In the genomic region with DNA sequence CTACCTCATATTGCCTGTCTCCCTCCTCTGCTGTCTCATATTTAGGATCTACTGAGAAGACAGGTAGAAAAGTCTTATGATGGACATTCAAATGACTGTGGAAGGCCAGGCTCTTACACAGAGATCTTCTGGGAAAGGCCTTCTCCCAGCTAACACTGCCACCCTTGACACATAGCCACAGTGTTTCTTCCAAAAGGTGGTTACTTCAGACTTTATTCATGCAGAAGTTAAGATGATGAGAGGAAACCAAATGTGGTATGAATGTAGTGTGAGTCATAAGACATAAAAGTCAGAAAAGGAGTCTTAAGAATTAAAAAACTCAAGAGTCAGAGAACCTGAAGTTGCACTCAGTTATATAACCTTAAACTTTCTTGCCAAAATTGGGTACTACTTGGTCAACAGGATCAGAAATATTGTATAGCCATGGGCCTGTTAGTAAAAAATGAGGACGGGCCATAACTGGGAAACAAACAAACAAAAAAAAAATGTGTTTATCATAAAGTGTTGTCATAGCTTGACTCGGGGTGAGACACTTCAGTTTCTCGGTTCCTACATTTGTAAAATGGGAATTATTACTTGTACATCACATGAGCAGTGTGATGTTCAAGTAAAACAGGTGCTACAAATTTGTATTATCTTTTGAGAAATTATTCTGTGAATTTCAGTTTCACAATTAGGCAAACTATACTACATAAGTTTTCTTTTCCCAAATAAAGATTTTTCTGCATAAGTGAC, we compare ENCODE assay signal across 8 cellular contexts. TPM values are rescaled to one million over a fixed set of nuclear protein-coding genes. Genes with fewer than 3 reads are reported as not detected.
DNase-seq lines count a peak whose midpoint lies in the region; ATAC-seq, FAIRE-seq and TF ChIP-seq lines count a peak whose summit lies in the region.

No MANE protein-coding gene starts in this region.

- ATAC-seq in A549 = peak; percentile 5 to 14; a peak in 3 of 6 replicates
- peak; percentile 35 for ATAC-seq in GM18867 (IDR thresholded peaks at IDR 0.05; ENCODE audit: unreplicated experiment)
- peak; percentile 38 for ATAC-seq in HG03439 (IDR thresholded peaks at IDR 0.05; ENCODE audit: unreplicated experiment)
- peak; percentile 22 for ATAC-seq in activated B cell treated with CpG ODN at 0.5 μM for 24 hours (ENCODE audit: low read depth)
- ATAC-seq in aorta (ENCODE audit: low FRiP score) = no peak

- intact Hi-C loops in activated B cell treated with CpG ODN at 0.5 μM for 24 hours (cut with micrococcal nuclease) (loop anchor here (2.0 to 5.0 kb wide), 4 partner anchors 61 to 396 kb away; a partner anchor contains a TSS), aorta (cut with DNase I) (loop anchor here in 1 of 2 donors (5.0 kb wide), 1 partner anchor 126 kb away; a partner anchor contains a TSS)

- DNase-seq in A549 (ENCODE audit: low read depth in 1 of 2, low spot score in 1 of 2) = no peak
- DNase-seq in activated B cell treated with CpG ODN at 0.5 μM for 24 hours = no peak
- DNase-seq in fibroblast of gingiva (ENCODE audit: low read depth) = peak; percentile 48
- peak; percentile 14 to 19 for DNase-seq in stimulated activated CD4-positive, alpha-beta T cell treated with anti-CD3 and anti-CD28 coated beads, Interleukin-15, amount 100 ng/mL, for 48 hours (ENCODE audit: low read depth in 2 of 2)
- no peak for DNase-seq in aorta
- no peak for DNase-seq in mesenteric fat pad (ENCODE audit: low spot score)

- FAIRE-seq in A549 (lab: Jason Lieb, UNC) = no peak

- WGBS in A549 (ENCODE audit: missing lambda C conversion rate) = 54% methylated on average over 3 of the region's 3 CpGs
- 85 to 91% methylated on average over 3 of the region's 3 CpGs for whole genome bisulfite sequencing in aorta, 2 donors

- H3K27ac ChIP-seq in A549 (peak overlapping the region; percentile 4 to 98; a peak in 2 of 6 replicates), aorta (ENCODE audit: low read depth in 1 of 2, low read length in 2 of 2) (peak overlapping the region in 1 of 2 donors; percentile 36)

- H3K9me3 ChIP-seq in A549 (no peaks in the 10 kb centered on the region), aorta (ENCODE audit: control insufficient read depth, low read length) (no peaks in the 10 kb centered on the region)

- H3K4me3 Mint-ChIP-seq in activated B cell treated with CpG ODN at 0.5 μM for 24 hours = peak overlapping the region; percentile 81

- H3K4me1 ChIP-seq in A549 (peaks cover 21% of the 10 kb centered on the region), aorta (ENCODE audit: control insufficient read depth in 1 of 2, insufficient read depth in 2 of 2, low read length in 2 of 2) (no peaks in the 10 kb centered on the region)

- no peak for TF ChIP-seq EP300 in A549 (IDR thresholded peaks at IDR 0.05)

- no peaks in the 10 kb centered on the region for H3K27me3 ChIP-seq in aorta (ENCODE audit: control insufficient read depth in 1 of 2, insufficient read depth in 2 of 2, low read length in 1 of 2)

- CTCF ChIA-PET in A549 (lab: Yijun Ruan, JAX) = interaction anchor here (1.5 to 1.8 kb wide), 3 partner anchors 10 to 92 kb away, joined by 3 to 8 read pairs (median 5); no protein-coding TSS in a partner anchor
- CTCF ChIA-PET in activated B cell treated with CpG ODN at 0.5 μM for 24 hours (lab: Charles Lee) = interaction anchor here (0.9 to 1.6 kb wide), 2 partner anchors 92 to 126 kb away, joined by 3 to 5 read pairs; a partner anchor contains a TSS

- peaks cover 4% of the 10 kb centered on the region for H3K36me3 Mint-ChIP-seq in activated B cell treated with CpG ODN at 0.5 μM for 24 hours (ENCODE audit: low read depth)

- TF ChIP-seq CTCF in A549 (IDR thresholded peaks at IDR 0.05) (no peak), activated B cell treated with CpG ODN at 0.5 μM for 24 hours (IDR thresholded peaks at IDR 0.05) (no peak)

- peak overlapping the region; percentile 93; the same call in 1 of the 3 replicates for H3K4me2 ChIP-seq in A549

- H3K27ac Mint-ChIP-seq in activated B cell treated with CpG ODN at 0.5 μM for 24 hours = peak overlapping the region; percentile 96

- H3K36me3 ChIP-seq in aorta (ENCODE audit: control insufficient read depth in 1 of 2, insufficient read depth in 2 of 2, low read length in 1 of 2) = no peaks in the 10 kb centered on the region

- TF ChIP-seq POLR2A in A549 (IDR thresholded peaks at IDR 0.05; ENCODE audit: low read length) = no peak

- no peak for TF ChIP-seq RAD21 in A549 (conservative IDR thresholded peaks at IDR 0.05 in 1 of 2, IDR thresholded peaks at IDR 0.05 in 1 of 2)

- no peaks in the 10 kb centered on the region for H3K27me3 Mint-ChIP-seq in activated B cell treated with CpG ODN at 0.5 μM for 24 hours

- POLR2A ChIA-PET in A549 (lab: Yijun Ruan, JAX) = interaction anchor here (1.4 kb wide), 1 partner anchor 126 kb away, joined by 5 read pairs; a partner anchor contains a TSS
- POLR2A ChIA-PET in activated B cell treated with CpG ODN at 0.5 μM for 24 hours (lab: Charles Lee) = interaction anchor here (0.5 to 2.1 kb wide), 6 partner anchors 14 to 140 kb away, joined by 3 to 12 read pairs (median 5); a partner anchor contains a TSS

- peaks cover 69% of the 10 kb centered on the region for H3K4me1 Mint-ChIP-seq in activated B cell treated with CpG ODN at 0.5 μM for 24 hours

- H3K9me3 Mint-ChIP-seq in activated B cell treated with CpG ODN at 0.5 μM for 24 hours = no peaks in the 10 kb centered on the region

- H3K4me3 ChIP-seq in A549 (no peak overlapping the region), aorta (ENCODE audit: low read length in 2 of 2) (no peak overlapping the region)

TF ChIP-seq in A549, 52 proteins besides CTCF, POLR2A, EP300 and RAD21:
- TF ChIP-seq, protein P1, sequence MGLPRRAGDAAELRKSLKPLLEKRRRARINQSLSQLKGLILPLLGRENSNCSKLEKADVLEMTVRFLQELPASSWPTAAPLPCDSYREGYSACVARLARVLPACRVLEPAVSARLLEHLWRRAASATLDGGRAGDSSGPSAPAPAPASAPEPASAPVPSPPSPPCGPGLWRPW (IDR thresholded peaks at IDR 0.05) = no peak
- TF ChIP-seq, protein P2, sequence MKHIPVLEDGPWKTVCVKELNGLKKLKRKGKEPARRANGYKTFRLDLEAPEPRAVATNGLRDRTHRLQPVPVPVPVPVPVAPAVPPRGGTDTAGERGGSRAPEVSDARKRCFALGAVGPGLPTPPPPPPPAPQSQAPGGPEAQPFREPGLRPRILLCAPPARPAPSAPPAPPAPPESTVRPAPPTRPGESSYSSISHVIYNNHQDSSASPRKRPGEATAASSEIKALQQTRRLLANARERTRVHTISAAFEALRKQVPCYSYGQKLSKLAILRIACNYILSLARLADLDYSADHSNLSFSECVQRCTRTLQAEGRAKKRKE (CRISPR knock-in tag; IDR thresholded peaks at IDR 0.05; ENCODE audit: low read depth) = no peak
- TF ChIP-seq RFX5 (IDR thresholded peaks at IDR 0.05) = no peak
- TF ChIP-seq ESRRA (IDR thresholded peaks at IDR 0.05; ENCODE audit: borderline replicate concordance, low read length) = no peak
- TF ChIP-seq, protein P3, sequence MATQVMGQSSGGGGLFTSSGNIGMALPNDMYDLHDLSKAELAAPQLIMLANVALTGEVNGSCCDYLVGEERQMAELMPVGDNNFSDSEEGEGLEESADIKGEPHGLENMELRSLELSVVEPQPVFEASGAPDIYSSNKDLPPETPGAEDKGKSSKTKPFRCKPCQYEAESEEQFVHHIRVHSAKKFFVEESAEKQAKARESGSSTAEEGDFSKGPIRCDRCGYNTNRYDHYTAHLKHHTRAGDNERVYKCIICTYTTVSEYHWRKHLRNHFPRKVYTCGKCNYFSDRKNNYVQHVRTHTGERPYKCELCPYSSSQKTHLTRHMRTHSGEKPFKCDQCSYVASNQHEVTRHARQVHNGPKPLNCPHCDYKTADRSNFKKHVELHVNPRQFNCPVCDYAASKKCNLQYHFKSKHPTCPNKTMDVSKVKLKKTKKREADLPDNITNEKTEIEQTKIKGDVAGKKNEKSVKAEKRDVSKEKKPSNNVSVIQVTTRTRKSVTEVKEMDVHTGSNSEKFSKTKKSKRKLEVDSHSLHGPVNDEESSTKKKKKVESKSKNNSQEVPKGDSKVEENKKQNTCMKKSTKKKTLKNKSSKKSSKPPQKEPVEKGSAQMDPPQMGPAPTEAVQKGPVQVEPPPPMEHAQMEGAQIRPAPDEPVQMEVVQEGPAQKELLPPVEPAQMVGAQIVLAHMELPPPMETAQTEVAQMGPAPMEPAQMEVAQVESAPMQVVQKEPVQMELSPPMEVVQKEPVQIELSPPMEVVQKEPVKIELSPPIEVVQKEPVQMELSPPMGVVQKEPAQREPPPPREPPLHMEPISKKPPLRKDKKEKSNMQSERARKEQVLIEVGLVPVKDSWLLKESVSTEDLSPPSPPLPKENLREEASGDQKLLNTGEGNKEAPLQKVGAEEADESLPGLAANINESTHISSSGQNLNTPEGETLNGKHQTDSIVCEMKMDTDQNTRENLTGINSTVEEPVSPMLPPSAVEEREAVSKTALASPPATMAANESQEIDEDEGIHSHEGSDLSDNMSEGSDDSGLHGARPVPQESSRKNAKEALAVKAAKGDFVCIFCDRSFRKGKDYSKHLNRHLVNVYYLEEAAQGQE (IDR thresholded peaks at IDR 0.05) = no peak
- TF ChIP-seq ZSCAN20 (CRISPR knock-in tag; IDR thresholded peaks at IDR 0.05) = no peak

RNA-seq across cellular contexts. Expression of a gene that starts 1.2 kb away (rescaled TPM):
- polyA plus RNA-seq in A549 (2011; rRNA removed) (10.5 and 11.6 TPM in 2 replicates), A549 (2017; fragmentation: RNase III; extraction: RNeasy Plus Mini Kit Qiagen cat#74134 plus additional on column Dnase treatment) (2.8 to 3.5 TPM (median 2.9 TPM) in 3 replicates), aorta (1 to 10 TPM; 1.5 to 1.9 TPM)
- 1.1 and 1.4 TPM in 2 replicates for polyA plus RNA-seq in A549 (2012; cell fraction: cytosol; rRNA removed)
- 1.0 and 1.6 TPM in 2 replicates for polyA plus RNA-seq in A549 (2012; cell fraction: nucleus; rRNA removed)
- 18.3 and 19.5 TPM in 2 replicates for polyA minus RNA-seq in A549 (2011; rRNA and poly(A)+ RNA removed)
- total RNA-seq in activated B cell treated with CpG ODN at 0.5 μM for 24 hours (15.5 and 19.2 TPM in 2 replicates), aorta (10 to 100 TPM; 13.9 to 20.5 TPM), mesenteric fat pad (7.1 TPM)

Comparison
In these comparisons a context has a peak if more than half of its experiments do, and no peak if none do; other contexts are left out.
1. DNase-seq: peak in fibroblast of gingiva (single experiment) and stimulated activated CD4-positive, alpha-beta T cell treated with anti-CD3 and anti-CD28 coated beads, Interleukin-15, amount 100 ng/mL, for 48 hours (2 of 2); none in A549 (0 of 2), activated B cell treated with CpG ODN at 0.5 μM for 24 hours (single experiment), aorta (0 of 2) and mesenteric fat pad (single experiment).